10 cellular contexts compared by ENCODE assay signal in the genomic region with DNA sequence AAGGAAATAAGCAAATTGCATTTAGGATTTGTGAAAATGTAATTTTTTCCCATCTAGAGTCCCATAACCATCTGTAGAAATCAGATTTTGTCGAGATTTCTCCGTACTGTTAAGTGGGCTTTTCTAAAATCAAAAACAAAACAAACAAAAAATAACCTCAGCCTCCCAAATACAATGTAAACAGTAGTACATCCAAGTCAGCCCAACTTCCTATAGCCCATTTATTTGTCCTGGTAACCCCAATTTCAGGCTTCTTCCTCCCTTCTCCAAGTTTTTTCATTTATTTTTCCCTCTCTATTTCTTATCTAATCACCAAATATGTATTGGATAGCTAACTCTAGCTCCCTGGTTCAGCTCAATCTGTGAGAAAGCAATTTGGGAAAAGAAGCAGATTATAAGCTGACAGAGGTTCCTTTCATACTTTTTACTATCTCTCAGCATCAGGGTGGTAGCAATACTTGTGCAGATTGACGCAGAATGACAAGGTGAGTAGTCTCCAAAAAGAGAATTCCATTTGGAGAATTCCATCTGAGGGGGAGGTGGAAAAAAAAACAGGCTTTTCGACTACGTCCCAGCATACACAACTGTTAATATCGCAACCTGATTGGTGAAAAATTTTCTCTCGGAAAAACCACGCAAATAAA.
DNase-seq lines count a peak whose midpoint lies in the region; ATAC-seq and TF ChIP-seq lines count a peak whose summit lies in the region.
"Had no signal": no experiment of that assay in that cellular context is flagged by ENCODE, and none has a peak within 500 bp of the region (broad histone marks: within the 10 kb centered on the region; RNA-seq: fewer than 3 reads in every experiment).

No MANE protein-coding gene starts in this region.

- WGBS in SK-N-SH (ENCODE audit: low lambda C conversion rate), result 68% methylated on average over 8 of the region's 8 CpGs

- peaks cover 0 to 3% of the 10 kb centered on the region in 2 experiments; a peak in 3 of 4 replicates for H3K4me1 ChIP-seq in SK-N-SH (ENCODE audit: control insufficient read depth in 1 of 2, insufficient read depth in 2 of 2, low read depth in 1 of 2, low read length in 1 of 2)
- peaks cover 25% of the 10 kb centered on the region for H3K4me1 ChIP-seq in Panc1 (ENCODE audit: control insufficient read depth, insufficient read depth, low read length)

- TF ChIP-seq EP300 in SK-N-SH (IDR thresholded peaks at IDR 0.05; ENCODE audit: borderline replicate concordance in 1 of 2, low read depth in 1 of 2, low read length in 1 of 2), result no peak

- no peaks in the 10 kb centered on the region for H4K20me1 ChIP-seq in SK-N-SH (ENCODE audit: insufficient read depth)

- no peak for TF ChIP-seq RAD21 in SK-N-SH (IDR thresholded peaks at IDR 0.05; ENCODE audit: low read length)

- peaks cover 13 to 29% of the 10 kb centered on the region in 2 donors for H3K4me1 Mint-ChIP-seq in effector memory CD8-positive, alpha-beta T cell (ENCODE audit: low read depth in 2 of 2)
- H3K4me1 Mint-ChIP-seq in progenitor cell of endocrine pancreas (ENCODE audit: low read depth), result peaks cover 17% of the 10 kb centered on the region

- peaks cover 30% of the 10 kb centered on the region for H3K36me3 Mint-ChIP-seq in effector memory CD8-positive, alpha-beta T cell (ENCODE audit: insufficient read depth)
- H3K36me3 Mint-ChIP-seq in progenitor cell of endocrine pancreas (ENCODE audit: insufficient read depth), result no peaks in the 10 kb centered on the region

- H3K9me3 ChIP-seq in SK-N-SH (no peaks in the 10 kb centered on the region), Panc1 (ENCODE audit: control insufficient read depth, insufficient read depth, low read depth, low read length) (no peaks in the 10 kb centered on the region)

- peak overlapping the region; percentile 27; the same call in 1 of the 2 replicates for H2AFZ ChIP-seq in SK-N-SH (ENCODE audit: low read depth)

- no peaks in the 10 kb centered on the region for H3K27me3 Mint-ChIP-seq in effector memory CD8-positive, alpha-beta T cell
- no peaks in the 10 kb centered on the region for H3K27me3 Mint-ChIP-seq in progenitor cell of endocrine pancreas

- no peaks in the 10 kb centered on the region for H3K9me3 Mint-ChIP-seq in effector memory CD8-positive, alpha-beta T cell
- no peaks in the 10 kb centered on the region for H3K9me3 Mint-ChIP-seq in progenitor cell of endocrine pancreas (ENCODE audit: low read depth)

- no peak for TF ChIP-seq CTCF in SK-N-SH (IDR thresholded peaks at IDR 0.05)
- no peak for TF ChIP-seq CTCF in Panc1 (IDR thresholded peaks at IDR 0.05)
- no peak for TF ChIP-seq CTCF in progenitor cell of endocrine pancreas (IDR thresholded peaks at IDR 0.05; ENCODE audit: unreplicated experiment)

- no peak for ATAC-seq in SK-N-SH treated with all-trans-retinoic acid at 6 μM for 48 hours
- ATAC-seq in Panc1, result no peak; the same call in 1 of the 2 replicates
- ATAC-seq in effector memory CD8-positive, alpha-beta T cell (replicated peaks), result no peak
- ATAC-seq in GM19035 (IDR thresholded peaks at IDR 0.05; ENCODE audit: unreplicated experiment), result no peak
- no peak for ATAC-seq in left colon
- ATAC-seq: left lobe of liver had no signal

- H3K27ac ChIP-seq in SK-N-SH (ENCODE audit: low read depth in 2 of 2, low read length in 1 of 2) (peak overlapping the region; percentile 67 to 77; a peak in 3 of 4 replicates), Panc1 (ENCODE audit: low read length) (peak overlapping the region; percentile 99)

- H3F3A ChIP-seq in SK-N-SH (replicated peaks; ENCODE audit: insufficient read depth), result peaks cover 41% of the 10 kb centered on the region

- no peaks in the 10 kb centered on the region for H3K27me3 ChIP-seq in SK-N-SH (ENCODE audit: insufficient read depth)
- no peaks in the 10 kb centered on the region for H3K27me3 ChIP-seq in Panc1 (ENCODE audit: control insufficient read depth, insufficient read depth, low read length)

- H3K4me3 Mint-ChIP-seq in effector memory CD8-positive, alpha-beta T cell, result peak overlapping the region; percentile 94 to 95
- no peak overlapping the region for H3K4me3 Mint-ChIP-seq in progenitor cell of endocrine pancreas (ENCODE audit: low read depth)

- no peaks in the 10 kb centered on the region for H3K9me2 ChIP-seq in SK-N-SH

- POLR2A ChIA-PET in SK-N-SH (lab: Yijun Ruan, JAX) (interaction anchor here (1.4 to 5.6 kb wide), 8 partner anchors 8 to 200 kb away, joined by 6 to 120 read pairs (median 40); a partner anchor contains a TSS), Panc1 (lab: Charles Lee) (interaction anchor here (0.6 to 2.8 kb wide), 5 partner anchors 10 to 59 kb away, joined by 3 to 20 read pairs (median 3); a partner anchor contains a TSS)

- H3K36me3 ChIP-seq in SK-N-SH (replicated peaks in 1 of 2; ENCODE audit: control insufficient read depth in 1 of 2, insufficient read depth in 2 of 2, low read length in 1 of 2) (no peaks in the 10 kb centered on the region), Panc1 (ENCODE audit: control insufficient read depth, insufficient read depth, low read length) (no peaks in the 10 kb centered on the region)

- DNase-seq in SK-N-SH, result no peak
- no peak for DNase-seq in Panc1 (ENCODE audit: low read depth, low spot score)
- DNase-seq in effector memory CD8-positive, alpha-beta T cell, result no peak
- DNase-seq in progenitor cell of endocrine pancreas (ENCODE audit: low spot score, unreplicated experiment), result no peak
- DNase-seq in left colon, result no peak
- DNase-seq in activated CD4-positive, CD25-positive, alpha-beta regulatory T cell treated with anti-CD3 and anti-CD28 coated beads, Interleukin-2, amount 50 U/mL, for 72 hours, result no peak
- DNase-seq: NCI-H510A had no signal

- BruUV-seq in Panc1 (replicated peaks; lab: Mats Ljungman, UMichigan), result no TSS peak

- CTCF ChIA-PET in SK-N-SH (lab: Yijun Ruan, JAX) (interaction anchor here (2.6 kb wide), 1 partner anchor 8 kb away, joined by 27 read pairs; a partner anchor contains a TSS), Panc1 (lab: Charles Lee) (no interaction called here)

- H3K4me3 ChIP-seq in SK-N-SH (ENCODE audit: low read depth in 2 of 2, low read length in 1 of 2) (peak overlapping the region; percentile 61 to 72; a peak in 2 of 4 replicates), Panc1 (ENCODE audit: low read depth in 2 of 2, low read length in 2 of 2) (peak overlapping the region; percentile 78 to 87)

- in situ Hi-C loops in Panc1 (cut with HindIII; ENCODE audit: low pct_unique_long_range_greater_than_20kb, low sequenced_read_pairs), result no loop called here

- no peaks in the 10 kb centered on the region for H3K79me2 ChIP-seq in SK-N-SH (ENCODE audit: insufficient read depth)

- H3K9ac ChIP-seq in SK-N-SH, result 0 out of 2 replicates have a peak overlapping the region, but pooled peaks have one; percentile 86

- H3K4me2 ChIP-seq in SK-N-SH, result peak overlapping the region; percentile 97

- H3K27ac Mint-ChIP-seq in effector memory CD8-positive, alpha-beta T cell, result peak overlapping the region; percentile 96 to 98
- H3K27ac Mint-ChIP-seq in progenitor cell of endocrine pancreas, result peak overlapping the region; percentile 19

- intact Hi-C loops in Panc1 (cut with micrococcal nuclease; ENCODE audit: unreplicated experiment) (no loop called here), left colon (cut with DNase I, micrococcal nuclease) (no loop called here)

TF ChIP-seq in SK-N-SH, 30 proteins besides CTCF, POLR2A, EP300 and RAD21 (continues in another document):
- TF ChIP-seq NFIC (IDR thresholded peaks at IDR 0.05; ENCODE audit: borderline replicate concordance) (no peak), MAX (IDR thresholded peaks at IDR 0.05; ENCODE audit: low read depth) (no peak), FOXJ3 (CRISPR knock-in tag; IDR thresholded peaks at IDR 0.05) (no peak)
- TF ChIP-seq, protein P1, sequence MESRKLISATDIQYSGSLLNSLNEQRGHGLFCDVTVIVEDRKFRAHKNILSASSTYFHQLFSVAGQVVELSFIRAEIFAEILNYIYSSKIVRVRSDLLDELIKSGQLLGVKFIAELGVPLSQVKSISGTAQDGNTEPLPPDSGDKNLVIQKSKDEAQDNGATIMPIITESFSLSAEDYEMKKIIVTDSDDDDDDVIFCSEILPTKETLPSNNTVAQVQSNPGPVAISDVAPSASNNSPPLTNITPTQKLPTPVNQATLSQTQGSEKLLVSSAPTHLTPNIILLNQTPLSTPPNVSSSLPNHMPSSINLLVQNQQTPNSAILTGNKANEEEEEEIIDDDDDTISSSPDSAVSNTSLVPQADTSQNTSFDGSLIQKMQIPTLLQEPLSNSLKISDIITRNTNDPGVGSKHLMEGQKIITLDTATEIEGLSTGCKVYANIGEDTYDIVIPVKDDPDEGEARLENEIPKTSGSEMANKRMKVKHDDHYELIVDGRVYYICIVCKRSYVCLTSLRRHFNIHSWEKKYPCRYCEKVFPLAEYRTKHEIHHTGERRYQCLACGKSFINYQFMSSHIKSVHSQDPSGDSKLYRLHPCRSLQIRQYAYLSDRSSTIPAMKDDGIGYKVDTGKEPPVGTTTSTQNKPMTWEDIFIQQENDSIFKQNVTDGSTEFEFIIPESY (IDR thresholded peaks at IDR 0.05; ENCODE audit: borderline replicate concordance, low read depth), result no peak

TF ChIP-seq in SK-N-SH treated with all-trans-retinoic acid at 6 μM for 48 hours, 23 proteins besides CTCF, POLR2A, EP300 and RAD21 (continues in another document):
- TF ChIP-seq PPARA (CRISPR knock-in tag; IDR thresholded peaks at IDR 0.05; ENCODE audit: borderline replicate concordance), result no peak
- TF ChIP-seq, protein P2, sequence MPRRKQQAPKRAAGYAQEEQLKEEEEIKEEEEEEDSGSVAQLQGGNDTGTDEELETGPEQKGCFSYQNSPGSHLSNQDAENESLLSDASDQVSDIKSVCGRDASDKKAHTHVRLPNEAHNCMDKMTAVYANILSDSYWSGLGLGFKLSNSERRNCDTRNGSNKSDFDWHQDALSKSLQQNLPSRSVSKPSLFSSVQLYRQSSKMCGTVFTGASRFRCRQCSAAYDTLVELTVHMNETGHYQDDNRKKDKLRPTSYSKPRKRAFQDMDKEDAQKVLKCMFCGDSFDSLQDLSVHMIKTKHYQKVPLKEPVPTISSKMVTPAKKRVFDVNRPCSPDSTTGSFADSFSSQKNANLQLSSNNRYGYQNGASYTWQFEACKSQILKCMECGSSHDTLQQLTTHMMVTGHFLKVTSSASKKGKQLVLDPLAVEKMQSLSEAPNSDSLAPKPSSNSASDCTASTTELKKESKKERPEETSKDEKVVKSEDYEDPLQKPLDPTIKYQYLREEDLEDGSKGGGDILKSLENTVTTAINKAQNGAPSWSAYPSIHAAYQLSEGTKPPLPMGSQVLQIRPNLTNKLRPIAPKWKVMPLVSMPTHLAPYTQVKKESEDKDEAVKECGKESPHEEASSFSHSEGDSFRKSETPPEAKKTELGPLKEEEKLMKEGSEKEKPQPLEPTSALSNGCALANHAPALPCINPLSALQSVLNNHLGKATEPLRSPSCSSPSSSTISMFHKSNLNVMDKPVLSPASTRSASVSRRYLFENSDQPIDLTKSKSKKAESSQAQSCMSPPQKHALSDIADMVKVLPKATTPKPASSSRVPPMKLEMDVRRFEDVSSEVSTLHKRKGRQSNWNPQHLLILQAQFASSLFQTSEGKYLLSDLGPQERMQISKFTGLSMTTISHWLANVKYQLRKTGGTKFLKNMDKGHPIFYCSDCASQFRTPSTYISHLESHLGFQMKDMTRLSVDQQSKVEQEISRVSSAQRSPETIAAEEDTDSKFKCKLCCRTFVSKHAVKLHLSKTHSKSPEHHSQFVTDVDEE (CRISPR knock-in tag; IDR thresholded peaks at IDR 0.05), result no peak
